Comparison of ENCODE assay signal across 19 cellular contexts in the genomic region with DNA sequence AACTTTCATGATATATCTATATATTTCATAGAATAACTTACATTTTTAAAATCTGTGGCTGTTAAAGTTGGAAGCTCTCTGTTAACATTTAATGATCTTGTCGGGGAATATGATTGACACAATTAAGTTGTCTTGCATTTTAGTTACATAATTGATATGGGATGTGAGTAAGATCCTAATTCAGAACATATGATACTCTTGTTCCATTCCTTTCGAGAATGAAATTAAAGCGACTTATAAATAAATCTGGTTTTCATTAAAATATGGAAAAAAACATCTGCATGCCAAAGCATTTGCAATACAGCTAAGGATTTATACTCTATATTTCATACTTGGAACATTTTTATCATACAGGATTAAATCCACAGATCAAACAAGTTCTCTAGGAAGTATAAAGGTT.
"Had no signal": no experiment of that assay in that cellular context is flagged by ENCODE, and none has a peak within 500 bp of the region (broad histone marks: within the 10 kb centered on the region; RNA-seq: fewer than 3 reads in every experiment).

No MANE protein-coding gene starts in this region.

- H3K9me3 ChIP-seq: left lung, transverse colon had no signal

- H3K27ac ChIP-seq: epithelial cell of prostate, left lung, transverse colon, WERI-Rb-1 had no signal

- ATAC-seq: activated T-helper 17 cell treated with anti-CD3 and anti-CD28 coated beads, Interleukin-2, amount 50 U/mL, for 72 hours; left lung; natural killer cell had no signal

- H3K36me3 ChIP-seq: left lung, transverse colon, WERI-Rb-1 had no signal

- H3K4me3 ChIP-seq: left lung, transverse colon had no signal

- DNase-seq: activated CD4-positive, alpha-beta T cell treated with anti-CD3 and anti-CD28 coated beads, Interleukin-2, amount 50 U/mL, for 48 hours; activated naive CD4-positive, alpha-beta T cell treated with anti-CD3 and anti-CD28 coated beads for 36 hours; hippocampal formation; kidney; left lung; mammary epithelial cell; natural killer cell; posterior cingulate gyrus; retina; stimulated activated CD4-positive, alpha-beta T cell treated with anti-CD3 and anti-CD28 coated beads, Interleukin-15, amount 100 ng/mL, for 24 hours; stimulated activated CD4-positive, alpha-beta T cell treated with anti-CD3 and anti-CD28 coated beads, Interleukin-4, amount 100 ng/mL, for 4 hours; stimulated activated CD8-positive, alpha-beta memory T cell treated with anti-CD3 and anti-CD28 coated beads, Interleukin-4, amount 100 ng/mL, for 48 hours; stimulated activated naive CD4-positive, alpha-beta T cell treated with Interleukin-2 at 50 U/mL for 16 hours; transverse colon; WERI-Rb-1 had no signal

- FAIRE-seq: astrocyte, bronchial epithelial cell had no signal
